2 cellular contexts compared by ENCODE assay signal in the genomic region with DNA sequence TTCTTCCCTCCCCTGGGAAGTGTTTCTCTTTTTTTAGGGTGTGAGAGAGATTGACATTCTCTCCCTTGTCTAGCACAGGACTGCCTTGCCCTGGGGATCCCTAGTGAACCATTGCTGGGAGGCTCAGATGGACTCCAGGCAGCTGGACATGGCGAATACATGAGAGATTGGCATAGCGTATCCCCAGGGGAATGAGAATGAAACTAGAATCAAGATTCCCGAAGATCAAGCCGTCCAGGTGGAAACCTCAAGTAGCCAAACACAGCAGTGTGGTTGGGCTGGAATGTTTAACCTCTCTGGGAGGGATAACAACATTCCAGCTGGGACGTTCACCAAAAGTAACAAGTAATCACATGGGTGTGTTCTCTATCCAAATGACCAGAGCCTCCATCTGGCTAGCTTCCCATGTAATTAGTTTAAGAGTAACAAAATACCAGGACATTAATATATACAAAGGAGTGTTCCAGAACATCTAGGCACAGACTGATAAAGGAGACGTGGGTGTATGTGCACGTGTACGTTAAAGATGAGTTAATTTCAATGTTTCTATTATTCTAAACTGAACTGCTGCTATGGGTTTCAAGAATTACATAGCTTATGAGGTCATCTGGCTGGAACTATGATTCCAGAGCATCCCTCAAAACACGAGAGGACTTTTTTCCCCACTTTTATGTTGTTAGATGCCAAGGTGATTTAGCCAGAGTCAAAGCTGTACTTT.
TF ChIP-seq lines count a peak whose summit lies in the region.

No MANE protein-coding gene starts in this region.

TF ChIP-seq in liver, 16 proteins besides CTCF, POLR2A, EP300 and RAD21 (continued from another document):
- TF ChIP-seq REST (IDR thresholded peaks at IDR 0.05) (no peak), MAX (IDR thresholded peaks at IDR 0.05) (no peak), FOXA1 (IDR thresholded peaks at IDR 0.05) (no peak), TAF1 (conservative IDR thresholded peaks at IDR 0.05) (no peak), GABPA (IDR thresholded peaks at IDR 0.05 in 1 of 2, conservative IDR thresholded peaks at IDR 0.05 in 1 of 2) (no peak), RXRA (IDR thresholded peaks at IDR 0.05) (no peak), EGR1 (IDR thresholded peaks at IDR 0.05; ENCODE audit: low read depth in 2 of 2) (no peak), ATF3 (IDR thresholded peaks at IDR 0.05) (no peak), JUND (IDR thresholded peaks at IDR 0.05) (no peak), NR2F2 (IDR thresholded peaks at IDR 0.05) (no peak), HNF4G (IDR thresholded peaks at IDR 0.05) (no peak), FOXA2 (IDR thresholded peaks at IDR 0.05) (no peak), YY1 (IDR thresholded peaks at IDR 0.05) (no peak)
- TF ChIP-seq, protein P1, sequence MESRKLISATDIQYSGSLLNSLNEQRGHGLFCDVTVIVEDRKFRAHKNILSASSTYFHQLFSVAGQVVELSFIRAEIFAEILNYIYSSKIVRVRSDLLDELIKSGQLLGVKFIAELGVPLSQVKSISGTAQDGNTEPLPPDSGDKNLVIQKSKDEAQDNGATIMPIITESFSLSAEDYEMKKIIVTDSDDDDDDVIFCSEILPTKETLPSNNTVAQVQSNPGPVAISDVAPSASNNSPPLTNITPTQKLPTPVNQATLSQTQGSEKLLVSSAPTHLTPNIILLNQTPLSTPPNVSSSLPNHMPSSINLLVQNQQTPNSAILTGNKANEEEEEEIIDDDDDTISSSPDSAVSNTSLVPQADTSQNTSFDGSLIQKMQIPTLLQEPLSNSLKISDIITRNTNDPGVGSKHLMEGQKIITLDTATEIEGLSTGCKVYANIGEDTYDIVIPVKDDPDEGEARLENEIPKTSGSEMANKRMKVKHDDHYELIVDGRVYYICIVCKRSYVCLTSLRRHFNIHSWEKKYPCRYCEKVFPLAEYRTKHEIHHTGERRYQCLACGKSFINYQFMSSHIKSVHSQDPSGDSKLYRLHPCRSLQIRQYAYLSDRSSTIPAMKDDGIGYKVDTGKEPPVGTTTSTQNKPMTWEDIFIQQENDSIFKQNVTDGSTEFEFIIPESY (IDR thresholded peaks at IDR 0.05): no peak

TF ChIP-seq in HepG2, 621 proteins besides CTCF, POLR2A, EP300 and RAD21 (continued from another document):
- TF ChIP-seq HNF1B (CRISPR knock-in tag; IDR thresholded peaks at IDR 0.05) (no peak), PCBP2 (optimal IDR thresholded peaks at IDR 0.05; ENCODE audit: low read depth, low read length, poor library complexity, severe bottlenecking) (no peak), ZNF776 (CRISPR knock-in tag; IDR thresholded peaks at IDR 0.05) (no peak), FOSL1 (CRISPR knock-in tag; IDR thresholded peaks at IDR 0.05; ENCODE audit: borderline replicate concordance) (no peak), ZNF558 (CRISPR knock-in tag; IDR thresholded peaks at IDR 0.05; ENCODE audit: borderline replicate concordance) (no peak)
- TF ChIP-seq, protein P2, sequence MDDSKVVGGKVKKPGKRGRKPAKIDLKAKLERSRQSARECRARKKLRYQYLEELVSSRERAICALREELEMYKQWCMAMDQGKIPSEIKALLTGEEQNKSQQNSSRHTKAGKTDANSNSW (CRISPR knock-in tag; IDR thresholded peaks at IDR 0.05; ENCODE audit: borderline replicate concordance): no peak
